8 cellular contexts compared by ENCODE assay signal in genomic region chr12:121781751-121782615, GRCh38. TPM values are rescaled to one million over a fixed set of nuclear protein-coding genes. Genes with fewer than 3 reads are reported as not detected.
A peak's percentile ranks its signal among the peaks of the same experiment; 100 is the strongest.
DNase-seq lines count a peak whose midpoint lies in the region; ATAC-seq and TF ChIP-seq lines count a peak whose summit lies in the region.

No MANE protein-coding gene starts in this region.

- H2AFZ ChIP-seq in Karpas-422 (ENCODE audit: low read length) = no peak overlapping the region

- H3K9me3 ChIP-seq in BLaER1 = no peaks in the 10 kb centered on the region
- H3K9me3 ChIP-seq in Karpas-422 (ENCODE audit: low read length) = no peaks in the 10 kb centered on the region
- no peaks in the 10 kb centered on the region for H3K9me3 ChIP-seq in upper lobe of left lung

- peak overlapping the region; percentile 80 for H3K27ac ChIP-seq in BLaER1
- peak overlapping the region; percentile 49; the same call in 1 of the 2 replicates for H3K27ac ChIP-seq in Karpas-422 (ENCODE audit: low read length)
- peak overlapping the region; percentile 13 to 57 (median 32) for H3K27ac ChIP-seq in upper lobe of left lung

- H3K4me1 Mint-ChIP-seq in activated naive CD4-positive, alpha-beta T cell treated with anti-CD3 and anti-CD28 coated beads, Interleukin-2, amount 10 ng/mL, durations not matched to agents 7 days and 5 days = peaks cover 65% of the 10 kb centered on the region

- H3K27me3 ChIP-seq in BLaER1 (no peaks in the 10 kb centered on the region), Karpas-422 (ENCODE audit: low read length) (no peaks in the 10 kb centered on the region), upper lobe of left lung (no peaks in the 10 kb centered on the region)

- CTCF ChIA-PET in activated naive CD4-positive, alpha-beta T cell treated with anti-CD3 and anti-CD28 coated beads, Interleukin-2, amount 10 ng/mL, durations not matched to agents 7 days and 5 days (lab: Charles Lee) = interaction anchor here (0.7 to 14.1 kb wide), 6 partner anchors 9 to 112 kb away, joined by 3 to 300 read pairs (median 4); partner anchors contain the start of gene RHOF

- TF ChIP-seq POLR2A in upper lobe of left lung (IDR thresholded peaks at IDR 0.05) (no peak), lower leg skin (IDR thresholded peaks at IDR 0.05) (no peak)

- peak overlapping the region; percentile 90 for H3K27ac Mint-ChIP-seq in activated naive CD4-positive, alpha-beta T cell treated with anti-CD3 and anti-CD28 coated beads, Interleukin-2, amount 10 ng/mL, durations not matched to agents 7 days and 5 days

- TF ChIP-seq CTCF in upper lobe of left lung (IDR thresholded peaks at IDR 0.05) (no peak), lower leg skin (IDR thresholded peaks at IDR 0.05) (no peak)

- H3K9ac ChIP-seq in BLaER1 (peak overlapping the region; percentile 68), Karpas-422 (ENCODE audit: low read length) (peak overlapping the region; percentile 48)

- peaks cover 59% of the 10 kb centered on the region for H3K36me3 ChIP-seq in BLaER1
- no peaks in the 10 kb centered on the region for H3K36me3 ChIP-seq in Karpas-422 (ENCODE audit: insufficient read depth, low read length)
- H3K36me3 ChIP-seq in upper lobe of left lung = peaks cover 0 to 19% (median 6%) of the 10 kb centered on the region in 4 donors

- H3K4me3 ChIP-seq in BLaER1 (peak overlapping the region; percentile 32), Karpas-422 (ENCODE audit: low read length) (peak overlapping the region; percentile 22; the same call in 1 of the 2 replicates), upper lobe of left lung (no peak overlapping the region), lower leg skin (ENCODE audit: low read depth, poor library complexity, severe bottlenecking) (no peak overlapping the region)

- peak overlapping the region; percentile 58 for H3K4me3 Mint-ChIP-seq in activated naive CD4-positive, alpha-beta T cell treated with anti-CD3 and anti-CD28 coated beads, Interleukin-2, amount 10 ng/mL, durations not matched to agents 7 days and 5 days

- no peaks in the 10 kb centered on the region for H3K27me3 Mint-ChIP-seq in activated naive CD4-positive, alpha-beta T cell treated with anti-CD3 and anti-CD28 coated beads, Interleukin-2, amount 10 ng/mL, durations not matched to agents 7 days and 5 days

- 37 to 42% methylated on average over 19 to 21 of the region's 21 CpGs for WGBS in upper lobe of left lung, 2 donors
- whole genome bisulfite sequencing in lower leg skin, 2 donors = 26 to 30% methylated on average over 21 of the region's 21 CpGs

- peaks cover 57% of the 10 kb centered on the region for H3K4me1 ChIP-seq in BLaER1
- H3K4me1 ChIP-seq in Karpas-422 (ENCODE audit: low read length) = peaks cover 19% of the 10 kb centered on the region
- peaks cover 19 to 31% (median 26%) of the 10 kb centered on the region in 4 donors for H3K4me1 ChIP-seq in upper lobe of left lung

- ATAC-seq in GM19452 (IDR thresholded peaks at IDR 0.05; ENCODE audit: unreplicated experiment) (peak; percentile 48), upper lobe of left lung (ENCODE audit: low FRiP score in 2 of 2) (peak in 1 of 2 donors; percentile 13)

- peaks cover 32% of the 10 kb centered on the region for H4K20me1 ChIP-seq in BLaER1
- H4K20me1 ChIP-seq in Karpas-422 (ENCODE audit: insufficient read depth, low read depth, low read length) = peaks cover 9% of the 10 kb centered on the region; the same call in 1 of the 2 replicates

- peaks cover 48% of the 10 kb centered on the region for H3K36me3 Mint-ChIP-seq in activated naive CD4-positive, alpha-beta T cell treated with anti-CD3 and anti-CD28 coated beads, Interleukin-2, amount 10 ng/mL, durations not matched to agents 7 days and 5 days

- no peaks in the 10 kb centered on the region for H3K79me2 ChIP-seq in Karpas-422 (ENCODE audit: low read length)

- DNase-seq in Karpas-422 (peak; percentile 74), islet precursor cell (peak; percentile 57), upper lobe of left lung (peak in 1 of 2 donors; percentile 58), lower leg skin (ENCODE audit: low spot score in 2 of 2) (no peak), NCI-H1048 (lab: John Stamatoyannopoulos, UW) (no peak)
- peak; percentile 64 for DNase-seq in activated naive CD4-positive, alpha-beta T cell treated with anti-CD3 and anti-CD28 coated beads, Interleukin-2, amount 10 ng/mL, durations not matched to agents 7 days and 5 days

- H3K9me3 Mint-ChIP-seq in activated naive CD4-positive, alpha-beta T cell treated with anti-CD3 and anti-CD28 coated beads, Interleukin-2, amount 10 ng/mL, durations not matched to agents 7 days and 5 days = no peaks in the 10 kb centered on the region

- H3K4me2 ChIP-seq in BLaER1 = peak overlapping the region; percentile 93
- H3K4me2 ChIP-seq in Karpas-422 (ENCODE audit: low read depth, low read length, poor library complexity, severe bottlenecking) = peak overlapping the region; percentile 49

- H3K9me2 ChIP-seq in Karpas-422 (replicated peaks; ENCODE audit: insufficient read depth, low read length) = no peaks in the 10 kb centered on the region

- intact Hi-C loops in lower leg skin (cut with DNase I; ENCODE audit: low total_unique reads) = no loop called here

- no peak for TF ChIP-seq EP300 in upper lobe of left lung (IDR thresholded peaks at IDR 0.05)

RNA-seq across cellular contexts. Expression of gene RHOF, which starts 11.5 kb away (rescaled TPM):
- 7.2 and 17.5 TPM in 2 replicates for total RNA-seq in Karpas-422 (2014; rRNA removed; shearing (Covaris generic); ENCODE audit: low replicate concordance)
- 100 to 1,000 TPM in 2 of 6 donors, 10 to 100 TPM in 4; 33.5 to 145 (median 45.5) TPM for total RNA-seq in upper lobe of left lung
- 10 to 100 TPM in 2 of 4 donors, 1 to 10 TPM in 2; 5.4 to 24.1 (median 9.9) TPM for total RNA-seq in lower leg skin

RNA-seq across cellular contexts. Expression of gene SETD1B, which starts 21.8 kb away (rescaled TPM):
- 2.1 and 2.3 TPM in 2 replicates for total RNA-seq in Karpas-422 (2014; rRNA removed; shearing (Covaris generic); ENCODE audit: low replicate concordance)
- total RNA-seq in upper lobe of left lung = 10 to 100 TPM in 5 of 6 donors, 1 to 10 TPM in 1; 9.3 to 47.1 (median 20.4) TPM
- 10 to 100 TPM; 10.1 to 15.0 (median 11.6) TPM for total RNA-seq in lower leg skin

Comparison
In these comparisons a context has a peak if more than half of its experiments do, and no peak if none do; other contexts are left out.
1. H3K4me3 ChIP-seq: peak in BLaER1 (single experiment) and Karpas-422 (single experiment); none in upper lobe of left lung (0 of 4) and lower leg skin (single experiment).
2. DNase-seq: peak in Karpas-422 (single experiment), activated naive CD4-positive, alpha-beta T cell treated with anti-CD3 and anti-CD28 coated beads, Interleukin-2, amount 10 ng/mL, durations not matched to agents 7 days and 5 days (single experiment) and islet precursor cell (single experiment); none in lower leg skin (0 of 2) and NCI-H1048 (single experiment).
3. Peak in every context shown above with its lines, with median percentiles within 50 percentile points of each other: H3K27ac ChIP-seq.